Comparison of ENCODE assay signal across 17 cellular contexts in genomic region chr2:25125189-25125588, GRCh38.
"Had no signal": no experiment of that assay in that cellular context is flagged by ENCODE, and none has a peak within 500 bp of the region (broad histone marks: within the 10 kb centered on the region; RNA-seq: fewer than 3 reads in every experiment).

No MANE protein-coding gene starts in this region.

- H3K36me3 ChIP-seq: ovary, right atrium auricular region, right lobe of liver, vagina had no signal

- FAIRE-seq: islet of Langerhans had no signal

- DNase-seq: hypothalamus; immature natural killer cell; left ventricle myocardium inferior; midbrain; mucosa of descending colon; naive thymus-derived CD8-positive, alpha-beta T cell; ovary; right lobe of liver; stimulated activated CD4-positive, alpha-beta T cell treated with anti-CD3 and anti-CD28 coated beads, Interleukin-4, amount 100 ng/mL, for 24 hours; stimulated activated naive CD4-positive, alpha-beta T cell; stimulated activated naive CD8-positive, alpha-beta T cell treated with anti-CD3 and anti-CD28 coated beads, Interleukin-15, amount 100 ng/mL, for 72 hours had no signal

- ATAC-seq: mucosa of descending colon; naive thymus-derived CD8-positive, alpha-beta T cell; right lobe of liver; stimulated activated effector memory CD8-positive, alpha-beta T cell treated with anti-CD3 and anti-CD28 coated beads, Interleukin-12 subunit alpha, Interleukin-12 subunit beta, amount 100 ng/mL, for 72 hours; stimulated activated naive CD8-positive, alpha-beta T cell treated with anti-CD3 and anti-CD28 coated beads, Interleukin-15, amount 100 ng/mL, for 72 hours had no signal

- H3K4me1 ChIP-seq: right atrium auricular region, right lobe of liver, vagina had no signal

- H3K27me3 ChIP-seq: ovary, right atrium auricular region, right lobe of liver, tibial nerve, vagina had no signal

- H3K9me3 ChIP-seq: left ventricle myocardium inferior, mucosa of descending colon, ovary, right atrium auricular region, right lobe of liver, tibial nerve, vagina had no signal

- H3K4me3 ChIP-seq: left ventricle myocardium inferior, mucosa of descending colon, ovary, right atrium auricular region, right lobe of liver, skin epidermis, tibial nerve, vagina had no signal

- H3K27ac ChIP-seq: left ventricle myocardium inferior, ovary, right atrium auricular region, right lobe of liver, vagina had no signal
